ENCODE assay signal across 19 cellular contexts in the genomic region with DNA sequence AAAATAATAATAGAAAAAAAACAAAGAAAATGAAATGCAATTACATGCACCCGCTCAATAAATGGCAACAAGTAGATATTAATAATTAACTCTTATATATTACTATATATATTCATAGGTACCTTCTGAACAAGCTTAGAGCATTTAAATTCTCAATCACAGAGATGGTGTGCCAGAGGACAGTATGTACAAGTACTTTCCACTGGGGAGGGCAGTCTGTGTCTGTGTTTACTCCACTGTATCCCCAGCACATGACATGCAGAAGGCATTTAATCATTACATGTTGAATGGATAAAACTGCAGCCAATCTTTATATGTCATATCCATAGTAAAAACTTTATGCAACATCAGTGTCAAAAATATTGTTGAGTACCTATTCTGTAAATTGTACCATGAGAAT.
DNase-seq lines count a peak whose midpoint lies in the region; ATAC-seq and TF ChIP-seq lines count a peak whose summit lies in the region.
"Had no signal": no experiment of that assay in that cellular context is flagged by ENCODE, and none has a peak within 500 bp of the region (broad histone marks: within the 10 kb centered on the region; RNA-seq: fewer than 3 reads in every experiment).

No MANE protein-coding gene starts in this region.

- H3K4me3 Mint-ChIP-seq in activated CD4-positive, alpha-beta T cell treated with anti-CD3 and anti-CD28 coated beads, Interleukin-2, amount 10 ng/mL, durations not matched to agents 24 days and 14 days = no peak overlapping the region
- H3K4me3 Mint-ChIP-seq: CD14-positive monocyte; CD4-positive, alpha-beta memory T cell; GM23338; HFFc6 had no signal

- H3K9me3 ChIP-seq in heart right ventricle (no peaks in the 10 kb centered on the region), right cardiac atrium (ENCODE audit: control insufficient read depth, low read length) (no peaks in the 10 kb centered on the region)
- H3K9me3 ChIP-seq: BLaER1 had no signal

- 88 to 94% methylated on average over 1 of the region's 1 CpG for WGBS in heart right ventricle, 2 donors
- 96% methylated on average over 1 of the region's 1 CpG for WGBS in right cardiac atrium

- TF ChIP-seq CTCF in heart right ventricle (IDR thresholded peaks at IDR 0.05) = no peak

- peak; percentile 39 for DNase-seq in activated CD4-positive, alpha-beta T cell treated with anti-CD3 and anti-CD28 coated beads, Interleukin-2, amount 10 ng/mL, durations not matched to agents 24 days and 14 days
- no peak for DNase-seq in activated CD4-positive, alpha-beta T cell treated with anti-CD3 and anti-CD28 coated beads, Interleukin-2, amount 50 U/mL, for 48 hours
- DNase-seq in heart right ventricle (no peak), right cardiac atrium (no peak), putamen (ENCODE audit: low spot score) (no peak), GOT3 (lab: John Stamatoyannopoulos, UW) (no peak), SIG-M5 treated with dmso at 0.1 percent for 504 hours (lab: John Stamatoyannopoulos, UW; ENCODE audit: unreplicated experiment) (no peak)
- DNase-seq: CD4-positive, alpha-beta memory T cell; DMS153; DMS79; GDM1; H7; HFFc6 had no signal

- H3K27me3 ChIP-seq in heart right ventricle = no peaks in the 10 kb centered on the region
- H3K27me3 ChIP-seq in right cardiac atrium (ENCODE audit: control insufficient read depth, insufficient read depth) = no peaks in the 10 kb centered on the region
- H3K27me3 ChIP-seq: BLaER1 had no signal

- intact Hi-C loops in activated CD4-positive, alpha-beta T cell treated with anti-CD3 and anti-CD28 coated beads, Interleukin-2, amount 10 ng/mL, durations not matched to agents 24 days and 14 days (cut with micrococcal nuclease) = no loop called here
- intact Hi-C loops in heart right ventricle (cut with DNase I) = no loop called here
- intact Hi-C loops in right cardiac atrium (cut with DNase I) = no loop called here

- H3K4me1 ChIP-seq in heart right ventricle = peaks cover 0 to 59% (median 25%) of the 10 kb centered on the region in 9 donors
- H3K4me1 ChIP-seq in right cardiac atrium (ENCODE audit: control insufficient read depth, insufficient read depth, low read length) = peaks cover 5% of the 10 kb centered on the region
- H3K4me1 ChIP-seq: BLaER1 had no signal

- peak in 7 of 8 donors; percentile 34 to 95 (median 79) for ATAC-seq in heart right ventricle
- peak; percentile 46 to 76 for ATAC-seq in right cardiac atrium
- ATAC-seq: GM23338, HCT116, HepG2 had no signal

- H3K36me3 Mint-ChIP-seq in activated CD4-positive, alpha-beta T cell treated with anti-CD3 and anti-CD28 coated beads, Interleukin-2, amount 10 ng/mL, durations not matched to agents 24 days and 14 days (ENCODE audit: low read depth) = no peaks in the 10 kb centered on the region
- H3K36me3 Mint-ChIP-seq: CD14-positive monocyte; CD4-positive, alpha-beta memory T cell had no signal

- no peak overlapping the region for H3K27ac Mint-ChIP-seq in activated CD4-positive, alpha-beta T cell treated with anti-CD3 and anti-CD28 coated beads, Interleukin-2, amount 10 ng/mL, durations not matched to agents 24 days and 14 days
- H3K27ac Mint-ChIP-seq: CD14-positive monocyte; CD4-positive, alpha-beta memory T cell; GM23338; HFFc6 had no signal

- H3K27ac ChIP-seq in heart right ventricle (peak overlapping the region in 5 of 10 donors; percentile 12 to 22 (median 17)), right cardiac atrium (ENCODE audit: low read length) (no peak overlapping the region)
- H3K27ac ChIP-seq: 22Rv1, BLaER1 had no signal

- peaks cover 0 to 83% (median 24%) of the 10 kb centered on the region in 9 donors for H3K36me3 ChIP-seq in heart right ventricle
- H3K36me3 ChIP-seq: BLaER1 had no signal

- H3K9me3 Mint-ChIP-seq in activated CD4-positive, alpha-beta T cell treated with anti-CD3 and anti-CD28 coated beads, Interleukin-2, amount 10 ng/mL, durations not matched to agents 24 days and 14 days = no peaks in the 10 kb centered on the region
- H3K9me3 Mint-ChIP-seq: CD14-positive monocyte, HFFc6 had no signal

- H3K27me3 Mint-ChIP-seq in activated CD4-positive, alpha-beta T cell treated with anti-CD3 and anti-CD28 coated beads, Interleukin-2, amount 10 ng/mL, durations not matched to agents 24 days and 14 days = peaks cover 15% of the 10 kb centered on the region

- H3K4me3 ChIP-seq in heart right ventricle (no peak overlapping the region), right cardiac atrium (ENCODE audit: low read length) (no peak overlapping the region)
- H3K4me3 ChIP-seq: BLaER1, GM23338 had no signal

- H3K4me1 Mint-ChIP-seq in activated CD4-positive, alpha-beta T cell treated with anti-CD3 and anti-CD28 coated beads, Interleukin-2, amount 10 ng/mL, durations not matched to agents 24 days and 14 days = peaks cover 6% of the 10 kb centered on the region
- H3K4me1 Mint-ChIP-seq: CD14-positive monocyte had no signal
